Comparison of ENCODE assay signal across 8 cellular contexts in genomic region chr7:135169936-135170222, GRCh38. TPM values are rescaled to one million over a fixed set of nuclear protein-coding genes. Genes with fewer than 3 reads are reported as not detected.
DNase-seq lines count a peak whose midpoint lies in the region; ATAC-seq and TF ChIP-seq lines count a peak whose summit lies in the region.

No MANE protein-coding gene starts in this region.

- H3K4me1 ChIP-seq in OCI-LY1 (ENCODE audit: insufficient read depth, low read length, severe bottlenecking) = peaks cover 34% of the 10 kb centered on the region
- peaks cover 3 to 10% of the 10 kb centered on the region in 2 donors for H3K4me1 ChIP-seq in neuronal stem cell (ENCODE audit: control insufficient read depth in 2 of 2, insufficient read depth in 1 of 2, low read depth in 1 of 2, low read length in 2 of 2)

- no peak overlapping the region for H3K23ac ChIP-seq in neuronal stem cell (ENCODE audit: low read depth, low read length, poor library complexity)

- TF ChIP-seq CTCF in OCI-LY1 (IDR thresholded peaks at IDR 0.05; ENCODE audit: low read length) = no peak

- no peak overlapping the region for H4K91ac ChIP-seq in neuronal stem cell (ENCODE audit: low read depth, low read length, poor library complexity)

- no peak overlapping the region for H3K4ac ChIP-seq in neuronal stem cell (ENCODE audit: low read length)

- no peak overlapping the region for H2BK15ac ChIP-seq in neuronal stem cell (ENCODE audit: low read length)

- H3K79me1 ChIP-seq in neuronal stem cell (ENCODE audit: low read depth, low read length) = peaks cover 10% of the 10 kb centered on the region

- no peaks in the 10 kb centered on the region for H3F3A ChIP-seq in OCI-LY1 (ENCODE audit: insufficient read depth, low read length)

- TF ChIP-seq POLR2A in erythroblast (IDR thresholded peaks at IDR 0.05; ENCODE audit: low read length) = no peak

- no peaks in the 10 kb centered on the region for H3K27me3 Mint-ChIP-seq in activated CD8-positive, alpha-beta memory T cell treated with anti-CD3 and anti-CD28 coated beads, Interleukin-2, amount 10 ng/mL, durations not matched to agents 7 days and 5 days
- H3K27me3 Mint-ChIP-seq in effector memory CD8-positive, alpha-beta T cell = no peaks in the 10 kb centered on the region

- H3K4me3 ChIP-seq in OCI-LY1 (ENCODE audit: low read depth, low read length, poor library complexity, severe bottlenecking) = peak overlapping the region; percentile 91
- peak overlapping the region; percentile 87 to 99 for H3K4me3 ChIP-seq in neuronal stem cell (ENCODE audit: low read length in 2 of 2)

- H3K9ac ChIP-seq in OCI-LY1 (ENCODE audit: low read length) = peak overlapping the region; percentile 91
- peak overlapping the region; percentile 96 for H3K9ac ChIP-seq in neuronal stem cell (ENCODE audit: low read depth, low read length, poor library complexity)

- peak overlapping the region; percentile 90 for H3K4me3 Mint-ChIP-seq in activated CD8-positive, alpha-beta memory T cell treated with anti-CD3 and anti-CD28 coated beads, Interleukin-2, amount 10 ng/mL, durations not matched to agents 7 days and 5 days
- peak overlapping the region; percentile 88 to 94 for H3K4me3 Mint-ChIP-seq in effector memory CD8-positive, alpha-beta T cell

- H2BK5ac ChIP-seq in neuronal stem cell (ENCODE audit: low read length) = no peak overlapping the region

- H2AFZ ChIP-seq in OCI-LY1 (ENCODE audit: low read length) (no peak overlapping the region), neuronal stem cell (ENCODE audit: low read length) (peak overlapping the region; percentile 99)

- peaks cover 43% of the 10 kb centered on the region for H3K4me1 Mint-ChIP-seq in activated CD8-positive, alpha-beta memory T cell treated with anti-CD3 and anti-CD28 coated beads, Interleukin-2, amount 10 ng/mL, durations not matched to agents 7 days and 5 days
- peaks cover 37 to 39% of the 10 kb centered on the region in 2 donors for H3K4me1 Mint-ChIP-seq in effector memory CD8-positive, alpha-beta T cell (ENCODE audit: low read depth in 2 of 2)

- H3K27ac ChIP-seq in OCI-LY1 (ENCODE audit: low read depth, low read length, poor library complexity, severe bottlenecking) (peak overlapping the region; percentile 92), neuronal stem cell (replicated peaks; ENCODE audit: low read length) (peak overlapping the region; percentile 96)

- H2AK5ac ChIP-seq in neuronal stem cell (ENCODE audit: low read depth, low read length) = no peak overlapping the region

- H3K9me3 ChIP-seq in OCI-LY1 (ENCODE audit: low read length) (no peaks in the 10 kb centered on the region), neuronal stem cell (replicated peaks in 1 of 2; ENCODE audit: control insufficient read depth in 2 of 2, insufficient read depth in 1 of 2, low read depth in 1 of 2, low read length in 2 of 2) (no peaks in the 10 kb centered on the region)

- H3K18ac ChIP-seq in neuronal stem cell (ENCODE audit: low read length) = no peak overlapping the region

- no peaks in the 10 kb centered on the region for H3K9me2 ChIP-seq in OCI-LY1 (ENCODE audit: low read depth, low read length)

- H4K8ac ChIP-seq in neuronal stem cell (ENCODE audit: low read depth, low read length) = no peak overlapping the region

- CTCF ChIA-PET in activated CD8-positive, alpha-beta memory T cell treated with anti-CD3 and anti-CD28 coated beads, Interleukin-2, amount 10 ng/mL, durations not matched to agents 7 days and 5 days (lab: Charles Lee) = interaction anchor here (1.0 to 6.4 kb wide), 11 partner anchors 9 to 532 kb away, joined by 3 to 65 read pairs (median 7); partner anchors contain the start of genes AGBL3 and TMEM140

- H3K36me3 Mint-ChIP-seq in activated CD8-positive, alpha-beta memory T cell treated with anti-CD3 and anti-CD28 coated beads, Interleukin-2, amount 10 ng/mL, durations not matched to agents 7 days and 5 days = peaks cover 38% of the 10 kb centered on the region
- H3K36me3 Mint-ChIP-seq in effector memory CD8-positive, alpha-beta T cell (ENCODE audit: insufficient read depth) = peaks cover 49% of the 10 kb centered on the region

- DNase-seq in activated CD8-positive, alpha-beta memory T cell treated with anti-CD3 and anti-CD28 coated beads, Interleukin-2, amount 10 ng/mL, durations not matched to agents 7 days and 5 days = no peak
- no peak for DNase-seq in activated CD8-positive, alpha-beta memory T cell treated with anti-CD3 and anti-CD28 coated beads, Interleukin-2, amount 50 U/mL, for 4 hours
- no peak for DNase-seq in effector memory CD8-positive, alpha-beta T cell
- DNase-seq in neuronal stem cell (ENCODE audit: low spot score) (no peak), erythroblast (lab: John Stamatoyannopoulos, UW) (no peak), Kasumi-1 (lab: John Stamatoyannopoulos, UW) (no peak), NCI-H748 (lab: John Stamatoyannopoulos, UW; ENCODE audit: unreplicated experiment) (no peak)

- H2BK120ac ChIP-seq in neuronal stem cell (ENCODE audit: low read depth, low read length) = no peak overlapping the region

- peaks cover 40% of the 10 kb centered on the region for H3K36me3 ChIP-seq in OCI-LY1 (ENCODE audit: insufficient read depth, low read length)
- peaks cover 40 to 44% of the 10 kb centered on the region in 2 donors for H3K36me3 ChIP-seq in neuronal stem cell (replicated peaks in 1 of 2; ENCODE audit: control insufficient read depth in 2 of 2, insufficient read depth in 2 of 2, low read length in 2 of 2)

- H3K79me2 ChIP-seq in OCI-LY1 (ENCODE audit: insufficient read depth, low read length) = no peaks in the 10 kb centered on the region

- H3K27ac Mint-ChIP-seq in activated CD8-positive, alpha-beta memory T cell treated with anti-CD3 and anti-CD28 coated beads, Interleukin-2, amount 10 ng/mL, durations not matched to agents 7 days and 5 days = peak overlapping the region; percentile 92
- H3K27ac Mint-ChIP-seq in effector memory CD8-positive, alpha-beta T cell = peak overlapping the region; percentile 96

- H3K14ac ChIP-seq in neuronal stem cell (ENCODE audit: low read length) = no peak overlapping the region

- H3K4me2 ChIP-seq in OCI-LY1 (ENCODE audit: low read length) (peak overlapping the region; percentile 91), neuronal stem cell (ENCODE audit: insufficient read depth, low read length, poor library complexity, severe bottlenecking) (peak overlapping the region; percentile 85)

- no CpG with 5 or more reads among the region's 9 CpGs for WGBS in neuronal stem cell (ENCODE audit: extremely low coverage in 2 of 2, insufficient read length in 2 of 2, insufficient replicate concordance in 1 of 2), 2 donors

- H4K20me1 ChIP-seq in OCI-LY1 (ENCODE audit: insufficient read depth, low read length) = no peaks in the 10 kb centered on the region

- no peak overlapping the region for H2BK12ac ChIP-seq in neuronal stem cell (ENCODE audit: low read length)

- no peaks in the 10 kb centered on the region for H3K9me3 Mint-ChIP-seq in activated CD8-positive, alpha-beta memory T cell treated with anti-CD3 and anti-CD28 coated beads, Interleukin-2, amount 10 ng/mL, durations not matched to agents 7 days and 5 days (ENCODE audit: low read depth)
- H3K9me3 Mint-ChIP-seq in effector memory CD8-positive, alpha-beta T cell = no peaks in the 10 kb centered on the region

- ATAC-seq in activated CD8-positive, alpha-beta memory T cell treated with anti-CD3 and anti-CD28 coated beads, Interleukin-2, amount 10 ng/mL, durations not matched to agents 7 days and 5 days = peak; percentile 2
- ATAC-seq in effector memory CD8-positive, alpha-beta T cell (replicated peaks) = no peak

- no peaks in the 10 kb centered on the region for H3K27me3 ChIP-seq in OCI-LY1 (ENCODE audit: insufficient read depth, low read length)
- no peaks in the 10 kb centered on the region for H3K27me3 ChIP-seq in neuronal stem cell (ENCODE audit: control insufficient read depth in 3 of 3, insufficient read depth in 3 of 3, low read depth in 1 of 3, low read length in 3 of 3)

RNA-seq across cellular contexts. Expression of gene CYREN, which starts 0.6 kb away (rescaled TPM):
- total RNA-seq in activated CD8-positive, alpha-beta memory T cell treated with anti-CD3 and anti-CD28 coated beads, Interleukin-2, amount 10 ng/mL, durations not matched to agents 7 days and 5 days = 10 to 100 TPM; 33.2 to 46.0 TPM
- 21.9 TPM for polyA plus RNA-seq in neuronal stem cell (2013, experiment 1 of 2)
- 21.4 TPM for polyA plus RNA-seq in neuronal stem cell (2013, experiment 2 of 2)

RNA-seq across cellular contexts. Expression of gene TMEM140, which starts 22.0 kb away (rescaled TPM):
- 10 to 100 TPM; 19.9 to 27.5 TPM for total RNA-seq in activated CD8-positive, alpha-beta memory T cell treated with anti-CD3 and anti-CD28 coated beads, Interleukin-2, amount 10 ng/mL, durations not matched to agents 7 days and 5 days
- not detected for polyA plus RNA-seq in neuronal stem cell (2013, experiment 1 of 2)
- not detected for polyA plus RNA-seq in neuronal stem cell (2013, experiment 2 of 2)

RNA-seq across cellular contexts. Expression of gene WDR91, which starts 41.4 kb away (rescaled TPM):
- 10 to 100 TPM in 1 of 2 experiments, 1 to 10 TPM in 1; 9.3 to 25.9 TPM for total RNA-seq in activated CD8-positive, alpha-beta memory T cell treated with anti-CD3 and anti-CD28 coated beads, Interleukin-2, amount 10 ng/mL, durations not matched to agents 7 days and 5 days
- polyA plus RNA-seq in neuronal stem cell (2013, experiment 1 of 2) = 4.6 TPM
- polyA plus RNA-seq in neuronal stem cell (2013, experiment 2 of 2) = 3.6 TPM
